Comparison of ENCODE assay signal across 23 cellular contexts in the genomic region with DNA sequence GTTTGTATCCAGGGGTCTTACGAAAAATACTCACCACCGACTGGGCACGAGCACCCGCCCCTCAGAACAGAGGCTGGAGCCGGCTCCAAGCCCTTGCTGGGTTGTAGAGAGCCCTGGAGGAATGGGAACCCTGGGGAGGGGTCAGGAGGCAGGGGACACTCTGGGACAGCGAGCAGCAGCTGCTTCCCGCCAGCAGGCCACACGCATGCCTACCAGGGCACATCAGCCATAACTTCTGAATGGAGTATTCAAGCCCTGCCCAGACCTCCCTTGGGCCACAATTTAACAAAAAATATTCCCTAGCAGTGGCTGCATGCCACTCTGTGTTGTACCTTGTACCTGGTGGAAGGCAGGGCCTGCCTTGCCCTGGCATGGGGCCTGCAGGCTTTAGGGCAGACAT.
"Had no signal": no experiment of that assay in that cellular context is flagged by ENCODE, and none has a peak within 500 bp of the region (broad histone marks: within the 10 kb centered on the region; RNA-seq: fewer than 3 reads in every experiment).

No MANE protein-coding gene starts in this region.

- ATAC-seq: left lung, psoas muscle, T-cell had no signal

- H3K36me3 ChIP-seq: left lung, ovary, tibial nerve had no signal

- H3K4me3 ChIP-seq: left lung, ovary, psoas muscle, tibial nerve had no signal

- H3K27ac ChIP-seq: epithelial cell of prostate, ovary, psoas muscle, tibial nerve, VCaP had no signal

- H3K27me3 ChIP-seq: left lung, ovary, tibial nerve had no signal

- FAIRE-seq: frontal cortex, islet of Langerhans, TTC549 had no signal

- DNase-seq: activated CD4-positive, alpha-beta T cell treated with anti-CD3 and anti-CD28 coated beads for 4 hours; activated CD4-positive, alpha-beta T cell treated with anti-CD3 and anti-CD28 coated beads, Interleukin-2, amount 50 U/mL, for 4 hours; activated gamma-delta T cell; activated naive CD4-positive, alpha-beta T cell treated with anti-CD3 and anti-CD28 coated beads, Interleukin-2, amount 10 ng/mL, durations not matched to agents 7 days and 5 days; activated naive CD8-positive, alpha-beta T cell treated with anti-CD3 and anti-CD28 coated beads, Interleukin-2, amount 10 ng/mL, durations not matched to agents 7 days and 5 days; activated T-cell treated with anti-CD3 and anti-CD28 coated beads, Interleukin-2, amount 50 U/mL, for 1 hour; amniotic stem cell; central memory CD4-positive, alpha-beta T cell; dermis blood vessel endothelial cell; effector CD4-positive, alpha-beta T cell; left lung; naive B cell; nephron progenitor cell; ovary; psoas muscle; stimulated activated naive CD4-positive, alpha-beta T cell; T-cell had no signal

- H3K9me3 ChIP-seq: left lung, ovary, psoas muscle, tibial nerve had no signal
